8 cellular contexts compared by ENCODE assay signal in genomic region chr5:62403411-62404250, GRCh38. TPM values are rescaled to one million over a fixed set of nuclear protein-coding genes. Genes with fewer than 3 reads are reported as not detected.
DNase-seq lines count a peak whose midpoint lies in the region; ATAC-seq and TF ChIP-seq lines count a peak whose summit lies in the region.

Gene DIMT1, minus strand, starts transcription at chr5:62403905. Its CDS starts 133 bp downstream, at chr5:62403772.

- H3K9me3 ChIP-seq in T-helper 17 cell (ENCODE audit: control insufficient read depth, low read length, poor library complexity, severe bottlenecking) = no peaks in the 10 kb centered on the region
- H3K9me3 ChIP-seq in left ventricle myocardium inferior (replicated peaks) = no peaks in the 10 kb centered on the region

- H3K36me3 Mint-ChIP-seq in T-helper 17 cell (ENCODE audit: low read depth) = peaks cover 2% of the 10 kb centered on the region
- peaks cover 6% of the 10 kb centered on the region for H3K36me3 Mint-ChIP-seq in progenitor cell of endocrine pancreas (ENCODE audit: insufficient read depth)

- peaks cover 24% of the 10 kb centered on the region for H3K4me1 Mint-ChIP-seq in T-helper 17 cell
- H3K4me1 Mint-ChIP-seq in progenitor cell of endocrine pancreas (ENCODE audit: low read depth) = peaks cover 13% of the 10 kb centered on the region

- peaks cover 21% of the 10 kb centered on the region for H3K4me1 ChIP-seq in left ventricle myocardium inferior

- peak; percentile 90 for DNase-seq in NCI-H1694 treated with DMSO at 0.1 percent for 48 hours (lab: John Stamatoyannopoulos, UW)
- DNase-seq in T-helper 17 cell = peak; percentile 81 to 86 (median 85)
- DNase-seq in amygdala (lab: John Stamatoyannopoulos, UW) = peak; percentile 53 to 98 (median 94)
- DNase-seq in left ventricle myocardium inferior = peak; percentile 95
- peak; percentile 90 for DNase-seq in progenitor cell of endocrine pancreas (ENCODE audit: low spot score, unreplicated experiment)
- peak; percentile 97 for DNase-seq in ureter (ENCODE audit: low spot score)

- no peaks in the 10 kb centered on the region for H3K27me3 ChIP-seq in left ventricle myocardium inferior (ENCODE audit: low read depth)

- TF ChIP-seq POLR2A in GM15510 (IDR thresholded peaks at IDR 0.05; ENCODE audit: borderline replicate concordance, extremely low read depth, insufficient read length) = peak; percentile 94

- H3K27me3 Mint-ChIP-seq in T-helper 17 cell = no peaks in the 10 kb centered on the region
- H3K27me3 Mint-ChIP-seq in progenitor cell of endocrine pancreas = no peaks in the 10 kb centered on the region

- ATAC-seq in HG02885 (IDR thresholded peaks at IDR 0.05; ENCODE audit: poor library complexity, unreplicated experiment) (peak; percentile 95), T-helper 17 cell (peak; percentile 98)

- TF ChIP-seq CTCF in left ventricle myocardium inferior (IDR thresholded peaks at IDR 0.05; ENCODE audit: borderline replicate concordance) = no peak
- TF ChIP-seq CTCF in progenitor cell of endocrine pancreas (IDR thresholded peaks at IDR 0.05; ENCODE audit: unreplicated experiment) = no peak

- H3K4me3 Mint-ChIP-seq in T-helper 17 cell (peak within 1 kb of the TSS; percentile 98), progenitor cell of endocrine pancreas (ENCODE audit: low read depth) (peak within 1 kb of the TSS; percentile 90)

- H3K9me3 Mint-ChIP-seq in progenitor cell of endocrine pancreas (ENCODE audit: low read depth) = no peaks in the 10 kb centered on the region

- H3K36me3 ChIP-seq in left ventricle myocardium inferior = peaks cover 28% of the 10 kb centered on the region

- intact Hi-C loops in left ventricle myocardium inferior (cut with micrococcal nuclease) = no loop called here

- H3K27ac Mint-ChIP-seq in T-helper 17 cell = peak within 1 kb of the TSS; percentile 94
- peak within 1 kb of the TSS; percentile 98 for H3K27ac Mint-ChIP-seq in progenitor cell of endocrine pancreas

- peak within 1 kb of the TSS; percentile 84 for H3K4me3 ChIP-seq in left ventricle myocardium inferior

- H3K27ac ChIP-seq in left ventricle myocardium inferior (replicated peaks) = peak within 1 kb of the TSS; percentile 96

RNA-seq across cellular contexts. Expression of gene DIMT1, which starts in this region (rescaled TPM):
- total RNA-seq in T-helper 17 cell (10 to 100 TPM; 16.5 to 20.0 TPM), left ventricle myocardium inferior (16.9 TPM), progenitor cell of endocrine pancreas (18.6 and 20.3 TPM in 2 replicates), ureter (30.3 TPM)

Comparison
In these comparisons a context has a peak if more than half of its experiments do, and no peak if none do; other contexts are left out.
1. Peak in every context shown above with its lines: DNase-seq, ATAC-seq, H3K4me3 ChIP-seq and H3K27ac ChIP-seq.